Comparison of ENCODE assay signal across 12 cellular contexts in genomic region chr11:64765841-64766682, GRCh38. TPM values are rescaled to one million over a fixed set of nuclear protein-coding genes. Genes with fewer than 3 reads are reported as not detected.
DNase-seq lines count a peak whose midpoint lies in the region; ATAC-seq and TF ChIP-seq lines count a peak whose summit lies in the region.
"Had no signal": no experiment of that assay in that cellular context is flagged by ENCODE, and none has a peak within 500 bp of the region (broad histone marks: within the 10 kb centered on the region; RNA-seq: fewer than 3 reads in every experiment).

No MANE protein-coding gene starts in this region.

- H3K36me3 Mint-ChIP-seq in activated CD4-positive, alpha-beta T cell treated with anti-CD3 and anti-CD28 coated beads for 36 hours (ENCODE audit: low read depth), result peaks cover 82% of the 10 kb centered on the region

- peak; percentile 10 for TF ChIP-seq POLR2A in GM15510 (IDR thresholded peaks at IDR 0.05; ENCODE audit: borderline replicate concordance, extremely low read depth, insufficient read length)

- H3K27ac Mint-ChIP-seq in activated CD4-positive, alpha-beta T cell treated with anti-CD3 and anti-CD28 coated beads for 36 hours, result peak overlapping the region; percentile 4

- no peaks in the 10 kb centered on the region for H3K27me3 Mint-ChIP-seq in activated CD4-positive, alpha-beta T cell treated with anti-CD3 and anti-CD28 coated beads for 36 hours

- POLR2A ChIA-PET in activated CD4-positive, alpha-beta T cell treated with anti-CD3 and anti-CD28 coated beads for 36 hours (lab: Charles Lee), result interaction anchor here (0.6 kb wide), 1 partner anchor 1497 kb away, joined by 3 read pairs; no protein-coding TSS in a partner anchor

- peaks cover 89% of the 10 kb centered on the region for H3K4me1 Mint-ChIP-seq in activated CD4-positive, alpha-beta T cell treated with anti-CD3 and anti-CD28 coated beads for 36 hours

- intact Hi-C loops in activated CD4-positive, alpha-beta T cell treated with anti-CD3 and anti-CD28 coated beads for 36 hours (cut with DNase I, micrococcal nuclease), result no loop called here
- intact Hi-C loops in posterior vena cava (cut with DNase I), result no loop called here

- no peak for DNase-seq in activated CD4-positive, alpha-beta T cell treated with anti-CD3 and anti-CD28 coated beads for 36 hours
- DNase-seq in activated CD4-positive, alpha-beta T cell treated with anti-CD3 and anti-CD28 coated beads, Interleukin-2, amount 50 U/mL, for 1 hour, result no peak
- DNase-seq in ecto neural progenitor cell (ENCODE audit: low spot score), result peak; percentile 47
- DNase-seq in posterior vena cava (ENCODE audit: low spot score), result peak; percentile 80
- DNase-seq: mesenchymal stem cell, NCI-H1436 treated with DMSO at 0.1 percent for 48 hours, NCI-H82 had no signal

- no peak overlapping the region for H3K4me3 Mint-ChIP-seq in activated CD4-positive, alpha-beta T cell treated with anti-CD3 and anti-CD28 coated beads for 36 hours

- ATAC-seq in activated CD4-positive, alpha-beta T cell treated with anti-CD3 and anti-CD28 coated beads for 36 hours, result no peak
- no peak for ATAC-seq in GM18519 (IDR thresholded peaks at IDR 0.05; ENCODE audit: low FRiP score, unreplicated experiment)
- no peak for ATAC-seq in GM18868 (IDR thresholded peaks at IDR 0.05; ENCODE audit: unreplicated experiment)
- no peak for ATAC-seq in GM18870 (IDR thresholded peaks at IDR 0.05; ENCODE audit: unreplicated experiment)
- ATAC-seq: body of pancreas had no signal

- CTCF ChIA-PET in activated CD4-positive, alpha-beta T cell treated with anti-CD3 and anti-CD28 coated beads for 36 hours (lab: Charles Lee), result interaction anchor here (0.6 to 6.0 kb wide), 2 partner anchors 10 to 314 kb away, joined by 3 to 38 read pairs; no protein-coding TSS in a partner anchor

- H3K9me3 Mint-ChIP-seq in activated CD4-positive, alpha-beta T cell treated with anti-CD3 and anti-CD28 coated beads for 36 hours (ENCODE audit: low read depth), result no peaks in the 10 kb centered on the region

RNA-seq across cellular contexts. Expression of gene PYGM, which starts 6.3 kb away (rescaled TPM):
- 1 to 10 TPM in 1 of 2 experiments, under 1 TPM in 1; 0.87 to 1.5 TPM for total RNA-seq in activated CD4-positive, alpha-beta T cell treated with anti-CD3 and anti-CD28 coated beads for 36 hours
- 10 to 100 TPM; 19.3 to 43.2 TPM for total RNA-seq in posterior vena cava

RNA-seq across cellular contexts. Expression of gene SF1, which starts 12.3 kb away (rescaled TPM):
- total RNA-seq in activated CD4-positive, alpha-beta T cell treated with anti-CD3 and anti-CD28 coated beads for 36 hours, result 100 to 1,000 TPM; 318 to 362 TPM
- 100 to 1,000 TPM; 181 to 189 TPM for total RNA-seq in posterior vena cava

RNA-seq across cellular contexts. Expression of gene RASGRP2, which starts 22.1 kb away (rescaled TPM):
- 1 to 10 TPM; 5.6 to 5.9 TPM for total RNA-seq in activated CD4-positive, alpha-beta T cell treated with anti-CD3 and anti-CD28 coated beads for 36 hours
- 10 to 100 TPM; 41.3 to 49.6 TPM for total RNA-seq in posterior vena cava

RNA-seq across cellular contexts. Expression of gene MAP4K2, which starts 37.0 kb away (rescaled TPM):
- total RNA-seq in activated CD4-positive, alpha-beta T cell treated with anti-CD3 and anti-CD28 coated beads for 36 hours, result 10 to 100 TPM; 54.0 to 57.3 TPM
- total RNA-seq in posterior vena cava, result 10 to 100 TPM; 13.2 to 14.7 TPM

RNA-seq across cellular contexts. Expression of gene NRXN2, which starts 43.1 kb away (rescaled TPM):
- total RNA-seq in activated CD4-positive, alpha-beta T cell treated with anti-CD3 and anti-CD28 coated beads for 36 hours, result under 1 TPM; 0.18 to 0.39 TPM
- 1 to 10 TPM; 7.9 to 8.8 TPM for total RNA-seq in posterior vena cava

Comparison
In these comparisons a context has a peak if more than half of its experiments do, and no peak if none do; other contexts are left out.
1. DNase-seq: peak in ecto neural progenitor cell (single experiment) and posterior vena cava (single experiment); none in activated CD4-positive, alpha-beta T cell treated with anti-CD3 and anti-CD28 coated beads for 36 hours (single experiment) and activated CD4-positive, alpha-beta T cell treated with anti-CD3 and anti-CD28 coated beads, Interleukin-2, amount 50 U/mL, for 1 hour (single experiment).
2. RNA of gene PYGM, which starts 6.3 kb away (total RNA-seq): 19.3 to 43.2 TPM in posterior vena cava; 0.87 to 1.5 TPM in activated CD4-positive, alpha-beta T cell treated with anti-CD3 and anti-CD28 coated beads for 36 hours; every median in the first group is over 4 times any median in the second.
3. RNA of gene RASGRP2, which starts 22.1 kb away (total RNA-seq): 41.3 to 49.6 TPM in posterior vena cava; 5.6 to 5.9 TPM in activated CD4-positive, alpha-beta T cell treated with anti-CD3 and anti-CD28 coated beads for 36 hours; every median in the first group is over 4 times any median in the second.